Comparison of ENCODE assay signal across 8 cellular contexts in the genomic region with DNA sequence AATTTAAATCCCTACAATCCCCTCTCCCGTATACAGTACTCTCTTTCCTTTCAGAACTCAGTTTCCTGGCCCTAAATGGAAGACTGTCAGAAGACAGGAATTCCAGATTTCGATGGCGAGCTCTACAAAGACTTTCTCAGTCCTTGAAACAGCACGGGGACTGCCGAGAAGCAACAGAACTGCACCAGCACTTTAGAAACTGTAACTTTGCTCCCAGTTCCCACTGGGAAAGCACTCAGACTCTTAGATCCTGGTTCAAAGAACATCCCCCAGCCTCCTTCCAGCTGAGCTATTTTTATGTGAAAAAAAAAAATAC. TPM values are rescaled to one million over a fixed set of nuclear protein-coding genes. Genes with fewer than 3 reads are reported as not detected.
DNase-seq lines count a peak whose midpoint lies in the region; ATAC-seq and TF ChIP-seq lines count a peak whose summit lies in the region.

No MANE protein-coding gene starts in this region.

- no peak overlapping the region for H3T11ph ChIP-seq in H9 (ENCODE audit: low read length)

- no peak overlapping the region for H4K8ac ChIP-seq in H9 (replicated peaks; ENCODE audit: insufficient read length, low read depth, low read length)

- peak overlapping the region; percentile 75 to 87 for H3K4me3 Mint-ChIP-seq in H9

- H3K23me2 ChIP-seq in H9 (ENCODE audit: insufficient read length, low read depth, low read length, poor library complexity, severe bottlenecking): peaks cover 8% of the 10 kb centered on the region

- no peak overlapping the region for H2BK20ac ChIP-seq in H9 (ENCODE audit: low read depth, low read length, poor library complexity, severe bottlenecking)

- no peak overlapping the region for H3K56ac ChIP-seq in H9 (ENCODE audit: insufficient read length, low read depth, low read length)

- H3K36me3 ChIP-seq in adipocyte (ENCODE audit: control insufficient read depth, insufficient read depth, low read length, severe bottlenecking): no peaks in the 10 kb centered on the region

- H3K4me1 ChIP-seq in H9 (ENCODE audit: insufficient read depth, low read length): peaks cover 12% of the 10 kb centered on the region
- H3K4me1 ChIP-seq in adipocyte (ENCODE audit: control insufficient read depth, insufficient read depth, low read length): peaks cover 50% of the 10 kb centered on the region

- H3K9me3 Mint-ChIP-seq in H9: no peaks in the 10 kb centered on the region; a peak in 1 of 5 replicates

- H3K9ac ChIP-seq in H9 (ENCODE audit: extremely low read depth, insufficient read length, low read length): peak overlapping the region; percentile 16
- peak overlapping the region; percentile 88 for H3K9ac ChIP-seq in adipocyte (ENCODE audit: low read length)

- H3K36me3 Mint-ChIP-seq in H9 (ENCODE audit: insufficient read depth in 1 of 3, low read depth in 3 of 3): peaks cover 0 to 5% (median 5%) of the 10 kb centered on the region in 3 experiments; a peak in 3 of 7 replicates

- no peaks in the 10 kb centered on the region for H3K27me3 Mint-ChIP-seq in H9 (ENCODE audit: low read depth)

- peak overlapping the region; percentile 50 for H3K4me2 ChIP-seq in H9 (ENCODE audit: insufficient read depth, insufficient read length, low read length)

- WGBS in H9 (ENCODE audit: extremely low coverage, insufficient read length, low lambda C conversion rate): no CpG with 5 or more reads among the region's 5 CpGs

- no peak overlapping the region for H2AFZ ChIP-seq in H9 (ENCODE audit: low read length)

- H3K4me3 ChIP-seq in adipocyte (ENCODE audit: low read length) (peak overlapping the region; percentile 93), iPS-18c (ENCODE audit: insufficient read depth, low read depth, low read length) (peak overlapping the region; percentile 86), skin epidermis (peak overlapping the region; percentile 75 to 97 (median 90))

- no peak overlapping the region for H2BK15ac ChIP-seq in H9 (ENCODE audit: low read depth, low read length)

- no peak overlapping the region for H2BK12ac ChIP-seq in H9 (ENCODE audit: insufficient read length, low read depth, low read length)

- no peak overlapping the region for H4K91ac ChIP-seq in H9 (ENCODE audit: insufficient read length, low read depth, low read length)

- H3K9me3 ChIP-seq in H9 (ENCODE audit: control insufficient read depth, low read depth, low read length) (no peaks in the 10 kb centered on the region), adipocyte (ENCODE audit: control insufficient read depth, low read length) (no peaks in the 10 kb centered on the region), iPS-18c (ENCODE audit: control insufficient read depth, insufficient read depth, low read length) (peaks cover 3% of the 10 kb centered on the region)

- peaks cover 45% of the 10 kb centered on the region; the same call in 1 of the 2 replicates for H3K79me2 ChIP-seq in H9 (ENCODE audit: insufficient read depth, low read length)

- H3K79me1 ChIP-seq in H9 (ENCODE audit: insufficient read depth, low read depth, low read length, poor library complexity, severe bottlenecking): peaks cover 3% of the 10 kb centered on the region

- H3K27me3 ChIP-seq in H9 (ENCODE audit: insufficient read depth, low read length): no peaks in the 10 kb centered on the region
- H3K27me3 ChIP-seq in adipocyte (replicated peaks; ENCODE audit: control insufficient read depth, insufficient read depth, low read length): no peaks in the 10 kb centered on the region

- H3K4me1 Mint-ChIP-seq in H9: peaks cover 37 to 57% of the 10 kb centered on the region in 2 experiments

- no peak overlapping the region for H3K18ac ChIP-seq in H9 (ENCODE audit: insufficient read length, low read depth, low read length)

- H2BK120ac ChIP-seq in H9 (ENCODE audit: low read depth, low read length, poor library complexity, severe bottlenecking): no peak overlapping the region

- no peaks in the 10 kb centered on the region for H4K20me1 ChIP-seq in H9 (ENCODE audit: control insufficient read depth, insufficient read depth, insufficient read length)

- no peak overlapping the region for H2BK5ac ChIP-seq in H9 (ENCODE audit: insufficient read length, low read length)

- H3K27ac ChIP-seq in H9 (ENCODE audit: insufficient read length, low read depth, low read length) (no peak overlapping the region), skin epidermis (peak overlapping the region in 18 of 21 experiments; percentile 26 to 99 (median 96))

- DNase-seq in H9: no peak
- DNase-seq in adipocyte (ENCODE audit: low read depth): peak; percentile 52
- DNase-seq in NCI-H2171 (lab: John Stamatoyannopoulos, UW): no peak
- no peak for DNase-seq in MV-4-11 (lab: John Stamatoyannopoulos, UW)

- H3K27ac Mint-ChIP-seq in H9: peak overlapping the region in 1 of 3 experiments; percentile 54; a peak in 2 of 7 replicates

- H3K4ac ChIP-seq in H9 (ENCODE audit: low read depth, low read length): no peak overlapping the region

- ATAC-seq in HG03432 (IDR thresholded peaks at IDR 0.05; ENCODE audit: unreplicated experiment) (no peak), GM19328 (IDR thresholded peaks at IDR 0.05; ENCODE audit: unreplicated experiment) (no peak)

- no peak overlapping the region for H4K5ac ChIP-seq in H9 (ENCODE audit: insufficient read length, low read depth, low read length)

- H3K23ac ChIP-seq in H9 (ENCODE audit: insufficient read length, low read depth, low read length): no peak overlapping the region

- no peak for TF ChIP-seq CTCF in H9 (conservative IDR thresholded peaks at IDR 0.05)

- no peak overlapping the region for H2AK5ac ChIP-seq in H9 (ENCODE audit: insufficient read length, low read length)

- no peak overlapping the region for H3K14ac ChIP-seq in H9 (ENCODE audit: insufficient read depth, low read length)

RNA-seq across cellular contexts. Expression of a gene that starts 1.8 kb away (rescaled TPM):
- total RNA-seq in H9 (2021): 88.9 and 92.8 TPM in 2 replicates

RNA-seq across cellular contexts. Expression of a gene that starts 28.0 kb away (rescaled TPM):
- total RNA-seq in H9 (2021): 2,441 and 2,702 TPM in 2 replicates

RNA-seq across cellular contexts. Expression of a gene that starts 29.4 kb away (rescaled TPM):
- 3,262 and 3,277 TPM in 2 replicates for total RNA-seq in H9 (2021)

RNA-seq across cellular contexts. Expression of a gene that starts 38.4 kb away (rescaled TPM):
- total RNA-seq in H9 (2021): 1.4 and 2.1 TPM in 2 replicates
